Comparison of ENCODE assay signal across 9 cellular contexts in genomic region chr1:111600886-111601386, GRCh38. TPM values are rescaled to one million over a fixed set of nuclear protein-coding genes. Genes with fewer than 3 reads are reported as not detected.
DNase-seq lines count a peak whose midpoint lies in the region; ATAC-seq, FAIRE-seq and TF ChIP-seq lines count a peak whose summit lies in the region.
"Had no signal": no experiment of that assay in that cellular context is flagged by ENCODE, and none has a peak within 500 bp of the region (broad histone marks: within the 10 kb centered on the region; RNA-seq: fewer than 3 reads in every experiment).

No MANE protein-coding gene starts in this region.

- peaks cover 75 to 92% of the 10 kb centered on the region in 2 donors for H3K4me1 Mint-ChIP-seq in effector memory CD8-positive, alpha-beta T cell (ENCODE audit: low read depth in 2 of 2)
- no peaks in the 10 kb centered on the region for H3K4me1 Mint-ChIP-seq in mesothelial cell of epicardium

- TF ChIP-seq CTCF in mesothelial cell of epicardium (IDR thresholded peaks at IDR 0.05; ENCODE audit: unreplicated experiment), result no peak

- DNase-seq in GM18507 (ENCODE audit: extremely low spot score, insufficient read length, low read depth) (no peak), medulla oblongata (ENCODE audit: extremely low spot score) (no peak), inferior parietal cortex (ENCODE audit: extremely low spot score) (no peak), NCI-H748 treated with DMSO at 0.1 percent for 48 hours (lab: John Stamatoyannopoulos, UW) (no peak), mesothelial cell of epicardium (ENCODE audit: low spot score in 2 of 2, unreplicated experiment in 2 of 2) (no peak)
- no peak for DNase-seq in effector memory CD8-positive, alpha-beta T cell

- peaks cover 8% of the 10 kb centered on the region for H3K36me3 Mint-ChIP-seq in effector memory CD8-positive, alpha-beta T cell (ENCODE audit: insufficient read depth)
- H3K36me3 Mint-ChIP-seq in mesothelial cell of epicardium, result no peaks in the 10 kb centered on the region

- FAIRE-seq in GM18507 (lab: Jason Lieb, UNC), result peak; percentile 96

- no peaks in the 10 kb centered on the region for H3K9me3 Mint-ChIP-seq in effector memory CD8-positive, alpha-beta T cell
- H3K9me3 Mint-ChIP-seq in mesothelial cell of epicardium, result no peaks in the 10 kb centered on the region

- H3K27me3 Mint-ChIP-seq in effector memory CD8-positive, alpha-beta T cell, result no peaks in the 10 kb centered on the region
- peaks cover 2% of the 10 kb centered on the region for H3K27me3 Mint-ChIP-seq in mesothelial cell of epicardium (ENCODE audit: low read depth)

- ATAC-seq in GM21381 (IDR thresholded peaks at IDR 0.05; ENCODE audit: unreplicated experiment), result peak; percentile 55
- ATAC-seq in HG03342 (IDR thresholded peaks at IDR 0.05; ENCODE audit: unreplicated experiment), result peak; percentile 59
- ATAC-seq in effector memory CD8-positive, alpha-beta T cell (replicated peaks), result no peak
- ATAC-seq: left lobe of liver had no signal

- peak overlapping the region; percentile 84 to 93 for H3K27ac Mint-ChIP-seq in effector memory CD8-positive, alpha-beta T cell
- no peak overlapping the region for H3K27ac Mint-ChIP-seq in mesothelial cell of epicardium

- H3K4me3 Mint-ChIP-seq in effector memory CD8-positive, alpha-beta T cell, result peak overlapping the region; percentile 61 to 77
- H3K4me3 Mint-ChIP-seq in mesothelial cell of epicardium, result no peak overlapping the region

RNA-seq across cellular contexts. Expression of gene RAP1A, which starts 18.7 kb away (rescaled TPM):
- 28.3 to 29.2 TPM (median 28.5 TPM) in 3 replicates for total RNA-seq in mesothelial cell of epicardium
